In the genomic region with DNA sequence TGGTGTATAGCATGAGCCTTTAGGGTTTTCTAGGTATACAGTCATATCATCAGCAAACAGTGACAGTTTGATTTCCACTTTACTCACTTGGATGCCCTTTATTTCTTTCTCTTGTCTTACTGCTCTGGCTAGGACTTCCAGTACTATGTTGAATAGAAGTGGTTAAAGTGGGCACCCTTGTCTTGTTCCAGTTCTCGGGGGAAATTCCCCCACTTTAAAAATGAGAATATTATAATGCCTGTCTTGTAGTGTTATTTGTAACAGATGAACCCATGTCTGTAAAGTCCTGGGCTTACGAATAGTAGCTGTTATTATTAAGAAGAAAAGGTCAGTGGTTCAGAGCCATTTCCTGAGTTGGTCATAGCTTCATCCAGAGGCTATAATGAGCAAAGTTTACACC, we compare ENCODE assay signal across 11 cellular contexts.
DNase-seq lines count a peak whose midpoint lies in the region; ATAC-seq, FAIRE-seq and TF ChIP-seq lines count a peak whose summit lies in the region.
"Had no signal": no experiment of that assay in that cellular context is flagged by ENCODE, and none has a peak within 500 bp of the region (broad histone marks: within the 10 kb centered on the region; RNA-seq: fewer than 3 reads in every experiment).

No MANE protein-coding gene starts in this region.

- no peaks in the 10 kb centered on the region for H3K9me3 Mint-ChIP-seq in activated T-cell treated with anti-CD3 and anti-CD28 coated beads, Interleukin-2, amount 50 U/mL, for 4 hours
- H3K9me3 Mint-ChIP-seq in activated CD8-positive, alpha-beta T cell treated with anti-CD3 and anti-CD28 coated beads, Interleukin-2, amount 10 ng/mL, durations not matched to agents 7 days and 5 days (ENCODE audit: insufficient read depth) = no peaks in the 10 kb centered on the region
- peaks cover 0 to 4% of the 10 kb centered on the region in 2 donors for H3K9me3 Mint-ChIP-seq in stimulated activated naive B cell treated with anti-CD40 and anti-IgM and Interleukin-4, amounts not matched to agents 10 μg/mL and 1 μg/mL and 100 μg/mL, for 72 hours

- H3K4me1 ChIP-seq in heart right ventricle = peaks cover 0 to 12% (median 0%) of the 10 kb centered on the region in 9 donors
- H3K4me1 ChIP-seq in pancreas = no peaks in the 10 kb centered on the region
- H3K4me1 ChIP-seq: uterus had no signal

- peaks cover 51% of the 10 kb centered on the region for H3K4me1 Mint-ChIP-seq in activated T-cell treated with anti-CD3 and anti-CD28 coated beads, Interleukin-2, amount 50 U/mL, for 4 hours (ENCODE audit: low read depth)
- H3K4me1 Mint-ChIP-seq in activated CD8-positive, alpha-beta T cell treated with anti-CD3 and anti-CD28 coated beads, Interleukin-2, amount 10 ng/mL, durations not matched to agents 7 days and 5 days (ENCODE audit: low read depth) = peaks cover 19% of the 10 kb centered on the region
- H3K4me1 Mint-ChIP-seq in stimulated activated naive B cell treated with anti-CD40 and anti-IgM and Interleukin-4, amounts not matched to agents 10 μg/mL and 1 μg/mL and 100 μg/mL, for 72 hours = peaks cover 25 to 48% of the 10 kb centered on the region in 2 donors

- H3K9me3 ChIP-seq in heart right ventricle = no peaks in the 10 kb centered on the region
- H3K9me3 ChIP-seq in pancreas = no peaks in the 10 kb centered on the region
- H3K9me3 ChIP-seq: uterus had no signal

- POLR2A ChIA-PET in activated CD8-positive, alpha-beta T cell treated with anti-CD3 and anti-CD28 coated beads, Interleukin-2, amount 10 ng/mL, durations not matched to agents 7 days and 5 days (lab: Charles Lee) = no interaction called here

- WGBS in heart right ventricle, 2 donors = 72 to 74% methylated on average over 2 of the region's 2 CpGs
- WGBS in pancreas, 2 donors = 76 to 90% methylated on average over 2 of the region's 2 CpGs

- H3K4me3 Mint-ChIP-seq in activated T-cell treated with anti-CD3 and anti-CD28 coated beads, Interleukin-2, amount 50 U/mL, for 4 hours = peak overlapping the region; percentile 19
- H3K4me3 Mint-ChIP-seq in activated CD8-positive, alpha-beta T cell treated with anti-CD3 and anti-CD28 coated beads, Interleukin-2, amount 10 ng/mL, durations not matched to agents 7 days and 5 days = no peak overlapping the region
- H3K4me3 Mint-ChIP-seq in stimulated activated naive B cell treated with anti-CD40 and anti-IgM and Interleukin-4, amounts not matched to agents 10 μg/mL and 1 μg/mL and 100 μg/mL, for 72 hours = peak overlapping the region; percentile 1 to 23

- no peak overlapping the region for H3K4me3 ChIP-seq in heart right ventricle
- H3K4me3 ChIP-seq in pancreas = no peak overlapping the region
- H3K4me3 ChIP-seq: uterus had no signal

- H3K27ac Mint-ChIP-seq in activated CD8-positive, alpha-beta T cell treated with anti-CD3 and anti-CD28 coated beads, Interleukin-2, amount 10 ng/mL, durations not matched to agents 7 days and 5 days = peak overlapping the region; percentile 27
- H3K27ac Mint-ChIP-seq in stimulated activated naive B cell treated with anti-CD40 and anti-IgM and Interleukin-4, amounts not matched to agents 10 μg/mL and 1 μg/mL and 100 μg/mL, for 72 hours = peak overlapping the region; percentile 72

- DNase-seq in activated T-cell treated with anti-CD3 and anti-CD28 coated beads, Interleukin-2, amount 50 U/mL, for 4 hours = no peak
- DNase-seq in activated T-cell treated with anti-CD3 and anti-CD28 coated beads for 4 hours (no peak), heart right ventricle (no peak), pancreas (no peak)
- no peak for DNase-seq in activated CD8-positive, alpha-beta T cell treated with anti-CD3 and anti-CD28 coated beads, Interleukin-2, amount 10 ng/mL, durations not matched to agents 7 days and 5 days
- peak; percentile 20 for DNase-seq in stimulated activated naive B cell treated with anti-CD40 and anti-IgM and Interleukin-4, amounts not matched to agents 10 μg/mL and 1 μg/mL and 100 μg/mL, for 72 hours
- DNase-seq: effector memory CD4-positive, alpha-beta T cell; midbrain; uterus had no signal

- H3K36me3 ChIP-seq in heart right ventricle = peaks cover 0 to 21% (median 0%) of the 10 kb centered on the region in 9 donors
- H3K36me3 ChIP-seq in pancreas = no peaks in the 10 kb centered on the region
- H3K36me3 ChIP-seq: uterus had no signal

- intact Hi-C loops in heart right ventricle (cut with DNase I) (no loop called here), pancreas (cut with DNase I) (no loop called here)

- ATAC-seq in activated T-cell treated with anti-CD3 and anti-CD28 coated beads, Interleukin-2, amount 50 U/mL, for 4 hours = peak; percentile 86 to 88
- peak; percentile 91 for ATAC-seq in HG02610 (IDR thresholded peaks at IDR 0.05; ENCODE audit: unreplicated experiment)
- no peak for ATAC-seq in activated CD8-positive, alpha-beta T cell treated with anti-CD3 and anti-CD28 coated beads, Interleukin-2, amount 10 ng/mL, durations not matched to agents 7 days and 5 days
- peak; percentile 93 to 95 for ATAC-seq in stimulated activated naive B cell treated with anti-CD40 and anti-IgM and Interleukin-4, amounts not matched to agents 10 μg/mL and 1 μg/mL and 100 μg/mL, for 72 hours (replicated peaks)
- ATAC-seq in heart right ventricle = no peak
- no peak for ATAC-seq in GM21526 (IDR thresholded peaks at IDR 0.05; ENCODE audit: low FRiP score, unreplicated experiment)
- no peak for ATAC-seq in pancreas

- H3K27me3 ChIP-seq in heart right ventricle (no peaks in the 10 kb centered on the region), pancreas (no peaks in the 10 kb centered on the region)
- H3K27me3 ChIP-seq: uterus had no signal

- FAIRE-seq in pancreas (lab: Jason Lieb, UNC) = no peak

- H3K27ac ChIP-seq in heart right ventricle = no peak overlapping the region
- H3K27ac ChIP-seq in pancreas = no peak overlapping the region
- H3K27ac ChIP-seq: uterus had no signal

- CTCF ChIA-PET in activated CD8-positive, alpha-beta T cell treated with anti-CD3 and anti-CD28 coated beads, Interleukin-2, amount 10 ng/mL, durations not matched to agents 7 days and 5 days (lab: Charles Lee) = interaction anchor here (0.6 to 7.4 kb wide), 6 partner anchors 8 to 1840 kb away, joined by 3 to 42 read pairs (median 4); partner anchors contain the start of gene LSM11

- TF ChIP-seq CTCF in heart right ventricle (IDR thresholded peaks at IDR 0.05) (no peak), pancreas (IDR thresholded peaks at IDR 0.05) (no peak)

- no peaks in the 10 kb centered on the region for H3K27me3 Mint-ChIP-seq in activated T-cell treated with anti-CD3 and anti-CD28 coated beads, Interleukin-2, amount 50 U/mL, for 4 hours (ENCODE audit: low read depth)
- H3K27me3 Mint-ChIP-seq in activated CD8-positive, alpha-beta T cell treated with anti-CD3 and anti-CD28 coated beads, Interleukin-2, amount 10 ng/mL, durations not matched to agents 7 days and 5 days (ENCODE audit: low read depth) = no peaks in the 10 kb centered on the region
- no peaks in the 10 kb centered on the region for H3K27me3 Mint-ChIP-seq in stimulated activated naive B cell treated with anti-CD40 and anti-IgM and Interleukin-4, amounts not matched to agents 10 μg/mL and 1 μg/mL and 100 μg/mL, for 72 hours

- peaks cover 52% of the 10 kb centered on the region for H3K36me3 Mint-ChIP-seq in activated T-cell treated with anti-CD3 and anti-CD28 coated beads, Interleukin-2, amount 50 U/mL, for 4 hours (ENCODE audit: insufficient read depth)
- peaks cover 85% of the 10 kb centered on the region for H3K36me3 Mint-ChIP-seq in activated CD8-positive, alpha-beta T cell treated with anti-CD3 and anti-CD28 coated beads, Interleukin-2, amount 10 ng/mL, durations not matched to agents 7 days and 5 days (ENCODE audit: low read depth)
- peaks cover 59 to 77% of the 10 kb centered on the region in 2 donors for H3K36me3 Mint-ChIP-seq in stimulated activated naive B cell treated with anti-CD40 and anti-IgM and Interleukin-4, amounts not matched to agents 10 μg/mL and 1 μg/mL and 100 μg/mL, for 72 hours

Comparison
In these comparisons a context has a peak if more than half of its experiments do, and no peak if none do; other contexts are left out.
1. ATAC-seq: peak in activated T-cell treated with anti-CD3 and anti-CD28 coated beads, Interleukin-2, amount 50 U/mL, for 4 hours (2 of 2), HG02610 (single experiment) and stimulated activated naive B cell treated with anti-CD40 and anti-IgM and Interleukin-4, amounts not matched to agents 10 μg/mL and 1 μg/mL and 100 μg/mL, for 72 hours (2 of 2); none in activated CD8-positive, alpha-beta T cell treated with anti-CD3 and anti-CD28 coated beads, Interleukin-2, amount 10 ng/mL, durations not matched to agents 7 days and 5 days (single experiment), heart right ventricle (0 of 8), GM21526 (single experiment) and pancreas (0 of 4).